19 cellular contexts compared by ENCODE assay signal in the genomic region with DNA sequence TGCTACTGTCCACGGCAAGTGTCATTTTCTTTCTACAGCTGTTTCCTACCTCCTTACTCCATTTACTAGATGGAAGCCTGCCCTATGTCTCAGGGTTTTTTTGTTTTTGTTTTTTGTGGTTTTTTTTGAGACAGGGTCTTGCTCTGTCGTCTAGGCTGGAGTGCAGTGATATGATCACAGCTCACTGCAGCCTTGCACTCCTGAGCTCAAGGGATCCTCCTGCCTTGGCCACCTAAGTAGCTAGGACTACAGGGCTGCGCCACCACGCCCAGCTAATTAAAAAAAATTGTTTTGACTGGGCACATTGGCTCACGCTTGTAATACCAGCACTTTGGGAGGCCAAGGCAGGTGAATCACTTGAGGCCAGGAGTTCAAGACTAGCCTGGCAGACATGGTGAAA. TPM values are rescaled to one million over a fixed set of nuclear protein-coding genes. Genes with fewer than 3 reads are reported as not detected.
A peak's percentile ranks its signal among the peaks of the same experiment; 100 is the strongest.
DNase-seq lines count a peak whose midpoint lies in the region; ATAC-seq and TF ChIP-seq lines count a peak whose summit lies in the region.
"Had no signal": no experiment of that assay in that cellular context is flagged by ENCODE, and none has a peak within 500 bp of the region (broad histone marks: within the 10 kb centered on the region; RNA-seq: fewer than 3 reads in every experiment).

No MANE protein-coding gene starts in this region.

- H3K9me3 Mint-ChIP-seq in activated CD8-positive, alpha-beta memory T cell treated with anti-CD3 and anti-CD28 coated beads, Interleukin-2, amount 10 ng/mL, durations not matched to agents 7 days and 5 days (ENCODE audit: low read depth), result no peaks in the 10 kb centered on the region
- no peaks in the 10 kb centered on the region for H3K9me3 Mint-ChIP-seq in central memory CD8-positive, alpha-beta T cell

- no peak for ATAC-seq in activated CD8-positive, alpha-beta memory T cell treated with anti-CD3 and anti-CD28 coated beads, Interleukin-2, amount 10 ng/mL, durations not matched to agents 7 days and 5 days
- ATAC-seq in central memory CD8-positive, alpha-beta T cell (replicated peaks; ENCODE audit: extremely low read depth, poor library complexity, severe bottlenecking), result no peak
- no peak for ATAC-seq in GM21390 (IDR thresholded peaks at IDR 0.05; ENCODE audit: unreplicated experiment)
- ATAC-seq: A549, HepG2 had no signal

- H4K20me1 ChIP-seq in osteoblast (ENCODE audit: insufficient read depth, low read length), result no peaks in the 10 kb centered on the region

- H3K4me2 ChIP-seq in osteoblast (ENCODE audit: insufficient read depth, low read length), result no peak overlapping the region
- H3K4me2 ChIP-seq: A549 had no signal

- H3K4me3 ChIP-seq in osteoblast (ENCODE audit: insufficient read depth, low read length), result no peak overlapping the region
- H3K4me3 ChIP-seq: A549 had no signal

- peak; percentile 12 for DNase-seq in activated CD8-positive, alpha-beta memory T cell treated with anti-CD3 and anti-CD28 coated beads, Interleukin-2, amount 50 U/mL, for 48 hours
- no peak for DNase-seq in activated CD8-positive, alpha-beta memory T cell treated with anti-CD3 and anti-CD28 coated beads, Interleukin-2, amount 10 ng/mL, durations not matched to agents 7 days and 5 days
- no peak for DNase-seq in central memory CD8-positive, alpha-beta T cell (ENCODE audit: low spot score in 2 of 2)
- DNase-seq in osteoblast (ENCODE audit: insufficient read length, low spot score, missing footprints) (peak; percentile 9), OCI-M2 (lab: John Stamatoyannopoulos, UW; ENCODE audit: unreplicated experiment) (no peak), NOMO-1 treated with dmso at 0.1 percent for 144 hours (lab: John Stamatoyannopoulos, UW; ENCODE audit: unreplicated experiment) (no peak)
- DNase-seq: AML-193; CD4-positive, alpha-beta memory T cell; DMS153; DMS79; GF-D8; GOT3; H7 had no signal

- H3K36me3 ChIP-seq in osteoblast (ENCODE audit: insufficient read depth, low read length), result no peaks in the 10 kb centered on the region

- H3K27me3 Mint-ChIP-seq in activated CD8-positive, alpha-beta memory T cell treated with anti-CD3 and anti-CD28 coated beads, Interleukin-2, amount 10 ng/mL, durations not matched to agents 7 days and 5 days, result peaks cover 3% of the 10 kb centered on the region
- no peaks in the 10 kb centered on the region for H3K27me3 Mint-ChIP-seq in central memory CD8-positive, alpha-beta T cell
- H3K27me3 Mint-ChIP-seq: CD4-positive, alpha-beta memory T cell; IgD-negative memory B cell had no signal

- no peak for TF ChIP-seq CTCF in osteoblast (IDR thresholded peaks at IDR 0.05; ENCODE audit: extremely low read depth, low read depth, low read length)

- H3K4me3 Mint-ChIP-seq in activated CD8-positive, alpha-beta memory T cell treated with anti-CD3 and anti-CD28 coated beads, Interleukin-2, amount 10 ng/mL, durations not matched to agents 7 days and 5 days, result no peak overlapping the region
- no peak overlapping the region for H3K4me3 Mint-ChIP-seq in central memory CD8-positive, alpha-beta T cell
- H3K4me3 Mint-ChIP-seq: CD14-positive monocyte; CD4-positive, alpha-beta memory T cell; IgD-negative memory B cell had no signal

- H2AFZ ChIP-seq in osteoblast (ENCODE audit: low read length), result no peak overlapping the region

- H3K4me1 ChIP-seq in osteoblast (ENCODE audit: insufficient read depth, low read length), result no peaks in the 10 kb centered on the region
- H3K4me1 ChIP-seq: A549 had no signal

- CTCF ChIA-PET in activated CD8-positive, alpha-beta memory T cell treated with anti-CD3 and anti-CD28 coated beads, Interleukin-2, amount 10 ng/mL, durations not matched to agents 7 days and 5 days (lab: Charles Lee), result interaction anchor here (1.0 kb wide), 1 partner anchor 179 kb away, joined by 3 read pairs; no protein-coding TSS in a partner anchor

- no peak overlapping the region for H3K27ac Mint-ChIP-seq in activated CD8-positive, alpha-beta memory T cell treated with anti-CD3 and anti-CD28 coated beads, Interleukin-2, amount 10 ng/mL, durations not matched to agents 7 days and 5 days
- H3K27ac Mint-ChIP-seq in central memory CD8-positive, alpha-beta T cell (ENCODE audit: low read depth), result peak overlapping the region; percentile 51
- H3K27ac Mint-ChIP-seq: CD14-positive monocyte, IgD-negative memory B cell had no signal

- peaks cover 1% of the 10 kb centered on the region for H3K36me3 Mint-ChIP-seq in activated CD8-positive, alpha-beta memory T cell treated with anti-CD3 and anti-CD28 coated beads, Interleukin-2, amount 10 ng/mL, durations not matched to agents 7 days and 5 days
- H3K36me3 Mint-ChIP-seq in central memory CD8-positive, alpha-beta T cell (ENCODE audit: insufficient read depth), result no peaks in the 10 kb centered on the region
- H3K36me3 Mint-ChIP-seq: CD14-positive monocyte had no signal

- no peaks in the 10 kb centered on the region for H3K4me1 Mint-ChIP-seq in activated CD8-positive, alpha-beta memory T cell treated with anti-CD3 and anti-CD28 coated beads, Interleukin-2, amount 10 ng/mL, durations not matched to agents 7 days and 5 days
- no peaks in the 10 kb centered on the region for H3K4me1 Mint-ChIP-seq in central memory CD8-positive, alpha-beta T cell
- H3K4me1 Mint-ChIP-seq: CD4-positive, alpha-beta memory T cell had no signal

- H3K9me3 ChIP-seq in osteoblast (ENCODE audit: low read depth, low read length), result no peaks in the 10 kb centered on the region

- no peak overlapping the region for H3K27ac ChIP-seq in osteoblast (ENCODE audit: low read depth, low read length)
- H3K27ac ChIP-seq: 22Rv1, A549 had no signal

- no peaks in the 10 kb centered on the region for H3K79me2 ChIP-seq in osteoblast (ENCODE audit: insufficient read depth, low read length)

- H3K27me3 ChIP-seq in osteoblast (ENCODE audit: insufficient read depth, low read length), result no peaks in the 10 kb centered on the region

RNA-seq across cellular contexts. Expression of gene TUBA1A, which starts 14.7 kb away (rescaled TPM):
- 10 to 100 TPM; 91.0 to 96.5 TPM for total RNA-seq in activated CD8-positive, alpha-beta memory T cell treated with anti-CD3 and anti-CD28 coated beads, Interleukin-2, amount 10 ng/mL, durations not matched to agents 7 days and 5 days
- total RNA-seq in osteoblast, result 478 and 491 TPM in 2 replicates

RNA-seq across cellular contexts. Expression of gene TUBA1B, which starts 43.0 kb away (rescaled TPM):
- total RNA-seq in activated CD8-positive, alpha-beta memory T cell treated with anti-CD3 and anti-CD28 coated beads, Interleukin-2, amount 10 ng/mL, durations not matched to agents 7 days and 5 days, result 1,000 to 10,000 TPM; 1,970 to 2,009 TPM
- total RNA-seq in osteoblast, result 578 and 616 TPM in 2 replicates

Comparison
In these comparisons a context has a peak if more than half of its experiments do, and no peak if none do; other contexts are left out.
1. DNase-seq: peak in activated CD8-positive, alpha-beta memory T cell treated with anti-CD3 and anti-CD28 coated beads, Interleukin-2, amount 50 U/mL, for 48 hours (single experiment) and osteoblast (single experiment); none in activated CD8-positive, alpha-beta memory T cell treated with anti-CD3 and anti-CD28 coated beads, Interleukin-2, amount 10 ng/mL, durations not matched to agents 7 days and 5 days (single experiment), central memory CD8-positive, alpha-beta T cell (0 of 2), OCI-M2 (single experiment) and NOMO-1 treated with dmso at 0.1 percent for 144 hours (single experiment).